In genomic region chr7:32495298-32496051, GRCh38 we compare ENCODE assay signal across 8 cellular contexts. TPM values are rescaled to one million over a fixed set of nuclear protein-coding genes. Genes with fewer than 3 reads are reported as not detected.
DNase-seq lines count a peak whose midpoint lies in the region; ATAC-seq and TF ChIP-seq lines count a peak whose summit lies in the region.

Gene AVL9 (plus strand): TSS chr7:32495489. CDS start chr7:32495710, 221 bp downstream.

- TF ChIP-seq CTCF in dorsolateral prefrontal cortex (IDR thresholded peaks at IDR 0.05 in 54 of 56, conservative IDR thresholded peaks at IDR 0.05 in 2 of 56; ENCODE audit: low read depth in 1 of 56, partially characterized antibody in 56 of 56) (peak in 8 of 56 donors; percentile 4 to 30 (median 20)), lower leg skin (IDR thresholded peaks at IDR 0.05) (no peak)

- no peaks in the 10 kb centered on the region for H3K36me3 ChIP-seq in CD4-positive, CD25-positive, alpha-beta regulatory T cell (ENCODE audit: control insufficient read depth, insufficient read depth, low read length)

- H3K27me3 ChIP-seq in CD4-positive, CD25-positive, alpha-beta regulatory T cell (ENCODE audit: control insufficient read depth, insufficient read depth, low read length): no peaks in the 10 kb centered on the region
- H3K27me3 ChIP-seq in dorsolateral prefrontal cortex: no peaks in the 10 kb centered on the region

- POLR2A ChIA-PET in activated CD4-positive, alpha-beta memory T cell treated with anti-CD3 and anti-CD28 coated beads, Interleukin-2, amount 10 ng/mL, durations not matched to agents 7 days and 5 days (lab: Charles Lee): interaction anchor here (0.7 to 2.5 kb wide), 15 partner anchors 9 to 567 kb away, joined by 3 to 17 read pairs (median 4); partner anchors contain the start of genes KBTBD2 and NT5C3A

- intact Hi-C loops in dorsolateral prefrontal cortex (cut with DNase I) (loop anchor here in 1 of 2 donors (10.0 kb wide), 1 partner anchor 569 kb away; the partner anchor contains the start of gene NT5C3A), lower leg skin (cut with DNase I; ENCODE audit: low total_unique reads) (no loop called here)

- peak; percentile 96 to 97 for ATAC-seq in CD4-positive, CD25-positive, alpha-beta regulatory T cell (ENCODE audit: low read depth in 2 of 2)
- ATAC-seq in GM19455 (IDR thresholded peaks at IDR 0.05; ENCODE audit: unreplicated experiment): peak; percentile 95

- peaks cover 0 to 2% (median 0%) of the 10 kb centered on the region in 7 donors for H3K9me3 Mint-ChIP-seq in CD4-positive, CD25-positive, alpha-beta regulatory T cell
- no peaks in the 10 kb centered on the region for H3K9me3 Mint-ChIP-seq in activated CD4-positive, alpha-beta memory T cell treated with anti-CD3 and anti-CD28 coated beads, Interleukin-2, amount 10 ng/mL, durations not matched to agents 7 days and 5 days

- H3K36me3 Mint-ChIP-seq in CD4-positive, CD25-positive, alpha-beta regulatory T cell: peaks cover 7% of the 10 kb centered on the region
- H3K36me3 Mint-ChIP-seq in activated CD4-positive, alpha-beta memory T cell treated with anti-CD3 and anti-CD28 coated beads, Interleukin-2, amount 10 ng/mL, durations not matched to agents 7 days and 5 days (ENCODE audit: low read depth): peaks cover 31% of the 10 kb centered on the region

- CTCF ChIA-PET in activated CD4-positive, alpha-beta memory T cell treated with anti-CD3 and anti-CD28 coated beads, Interleukin-2, amount 10 ng/mL, durations not matched to agents 7 days and 5 days (lab: Charles Lee): interaction anchor here (0.6 to 1.5 kb wide), 5 partner anchors 11 to 166 kb away, joined by 3 to 4 read pairs (median 3); no protein-coding TSS in a partner anchor

- H3K27me3 Mint-ChIP-seq in CD4-positive, CD25-positive, alpha-beta regulatory T cell: peaks cover 5% of the 10 kb centered on the region
- H3K27me3 Mint-ChIP-seq in activated CD4-positive, alpha-beta memory T cell treated with anti-CD3 and anti-CD28 coated beads, Interleukin-2, amount 10 ng/mL, durations not matched to agents 7 days and 5 days: no peaks in the 10 kb centered on the region

- peak within 1 kb of the TSS; percentile 93 to 99 (median 96) for H3K4me3 Mint-ChIP-seq in CD4-positive, CD25-positive, alpha-beta regulatory T cell
- peak within 1 kb of the TSS; percentile 88 for H3K4me3 Mint-ChIP-seq in activated CD4-positive, alpha-beta memory T cell treated with anti-CD3 and anti-CD28 coated beads, Interleukin-2, amount 10 ng/mL, durations not matched to agents 7 days and 5 days

- H3K9me3 ChIP-seq in CD4-positive, CD25-positive, alpha-beta regulatory T cell (ENCODE audit: control insufficient read depth in 2 of 2, low read length in 2 of 2): no peaks in the 10 kb centered on the region

- peak; percentile 97 to 99 (median 98) for DNase-seq in CD4-positive, CD25-positive, alpha-beta regulatory T cell
- peak; percentile 98 for DNase-seq in HK-2 (ENCODE audit: unreplicated experiment)
- peak; percentile 83 for DNase-seq in NCI-H82 treated with DMSO at 0.1 percent for 48 hours (lab: John Stamatoyannopoulos, UW; ENCODE audit: unreplicated experiment)
- peak; percentile 99 for DNase-seq in activated CD4-positive, alpha-beta memory T cell treated with anti-CD3 and anti-CD28 coated beads, Interleukin-2, amount 10 ng/mL, durations not matched to agents 7 days and 5 days
- peak; percentile 93 to 100 (median 98) for DNase-seq in dorsolateral prefrontal cortex
- peak; percentile 97 to 99 for DNase-seq in lower leg skin (ENCODE audit: low spot score in 2 of 2)
- DNase-seq in stimulated activated CD4-positive, alpha-beta T cell treated with anti-CD3 and anti-CD28 coated beads, Interleukin-4, amount 100 ng/mL, for 4 hours: peak; percentile 98 to 99

- peaks cover 25% of the 10 kb centered on the region for H3K4me1 ChIP-seq in CD4-positive, CD25-positive, alpha-beta regulatory T cell (ENCODE audit: control insufficient read depth, insufficient read depth, low read length, poor library complexity, severe bottlenecking)

- peak within 1 kb of the TSS; percentile 94 for H3K4me3 ChIP-seq in CD4-positive, CD25-positive, alpha-beta regulatory T cell (ENCODE audit: low read depth, low read length)
- peak within 1 kb of the TSS; percentile 69 to 99 (median 94) for H3K4me3 ChIP-seq in dorsolateral prefrontal cortex
- peak within 1 kb of the TSS; percentile 94 for H3K4me3 ChIP-seq in lower leg skin (ENCODE audit: low read depth, poor library complexity, severe bottlenecking)

- WGBS in lower leg skin, 2 donors: 0 to 1% methylated on average over 29 to 37 of the region's 67 CpGs

- peak within 1 kb of the TSS; percentile 92 to 99 (median 96) for H3K27ac Mint-ChIP-seq in CD4-positive, CD25-positive, alpha-beta regulatory T cell
- peak within 1 kb of the TSS; percentile 96 for H3K27ac Mint-ChIP-seq in activated CD4-positive, alpha-beta memory T cell treated with anti-CD3 and anti-CD28 coated beads, Interleukin-2, amount 10 ng/mL, durations not matched to agents 7 days and 5 days

- peaks cover 16 to 51% (median 36%) of the 10 kb centered on the region in 4 donors for H3K4me1 Mint-ChIP-seq in CD4-positive, CD25-positive, alpha-beta regulatory T cell
- H3K4me1 Mint-ChIP-seq in activated CD4-positive, alpha-beta memory T cell treated with anti-CD3 and anti-CD28 coated beads, Interleukin-2, amount 10 ng/mL, durations not matched to agents 7 days and 5 days: peaks cover 45% of the 10 kb centered on the region

- H3K27ac ChIP-seq in CD4-positive, CD25-positive, alpha-beta regulatory T cell (ENCODE audit: insufficient read depth, low read length, poor library complexity, severe bottlenecking): peak within 1 kb of the TSS; percentile 97
- peak within 1 kb of the TSS; percentile 68 to 99 (median 95) for H3K27ac ChIP-seq in dorsolateral prefrontal cortex

- TF ChIP-seq POLR2A in lower leg skin (IDR thresholded peaks at IDR 0.05): peak in 1 of 2 donors; percentile 56

RNA-seq across cellular contexts. Expression of gene AVL9, which starts in this region (rescaled TPM):
- total RNA-seq in CD4-positive, CD25-positive, alpha-beta regulatory T cell: 31.8 TPM
- polyA plus RNA-seq in CD4-positive, CD25-positive, alpha-beta regulatory T cell: 10 to 100 TPM in 2 of 4 donors, 1 to 10 TPM in 2; 8.9 to 14.3 (median 10.7) TPM
- 10 to 100 TPM; 38.7 to 40.8 TPM for total RNA-seq in activated CD4-positive, alpha-beta memory T cell treated with anti-CD3 and anti-CD28 coated beads, Interleukin-2, amount 10 ng/mL, durations not matched to agents 7 days and 5 days
- total RNA-seq in dorsolateral prefrontal cortex (10 to 100 TPM; 38.2 to 86.2 (median 63.0) TPM), lower leg skin (10 to 100 TPM; 15.2 to 29.3 (median 18.1) TPM)

Comparison
In these comparisons a context has a peak if more than half of its experiments do, and no peak if none do; other contexts are left out.
1. Peak in every context shown above with its lines: DNase-seq, ATAC-seq, H3K4me3 ChIP-seq and H3K27ac ChIP-seq.